ENCODE assay signal across 1 cellular context in the genomic region with DNA sequence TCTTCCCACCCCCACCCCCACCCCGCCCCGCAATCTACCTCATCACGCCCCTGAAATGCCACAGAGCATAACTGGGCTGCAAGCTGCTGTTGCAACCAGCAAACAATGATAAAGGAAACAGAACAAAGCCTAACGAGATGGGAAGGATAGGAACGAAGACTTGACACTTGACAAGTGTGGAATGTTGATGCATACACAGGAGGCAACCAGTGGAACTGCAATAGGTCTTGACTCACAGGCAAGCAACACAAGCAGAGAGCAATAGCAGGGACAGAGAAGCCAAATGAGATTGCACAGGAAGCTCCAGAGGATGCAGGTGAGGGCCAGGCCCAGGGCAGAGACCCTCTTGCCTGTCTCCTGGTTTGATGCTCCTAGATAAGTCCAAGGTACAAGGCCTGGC.
TF ChIP-seq lines count a peak whose summit lies in the region.

No MANE protein-coding gene starts in this region.

TF ChIP-seq in K562, 482 proteins besides CTCF, POLR2A, EP300 and RAD21:
- TF ChIP-seq ZNF324 (CRISPR knock-in tag; IDR thresholded peaks at IDR 0.05) (no peak), CREB1 (IDR thresholded peaks at IDR 0.05) (no peak), CREB1 (CRISPR knock-in tag; IDR thresholded peaks at IDR 0.05) (no peak), POU5F1 (IDR thresholded peaks at IDR 0.05; ENCODE audit: borderline replicate concordance, low read depth, low read length, partially characterized antibody) (no peak), ZNF830 (CRISPR knock-in tag; IDR thresholded peaks at IDR 0.05) (no peak)
- TF ChIP-seq, protein P1, sequence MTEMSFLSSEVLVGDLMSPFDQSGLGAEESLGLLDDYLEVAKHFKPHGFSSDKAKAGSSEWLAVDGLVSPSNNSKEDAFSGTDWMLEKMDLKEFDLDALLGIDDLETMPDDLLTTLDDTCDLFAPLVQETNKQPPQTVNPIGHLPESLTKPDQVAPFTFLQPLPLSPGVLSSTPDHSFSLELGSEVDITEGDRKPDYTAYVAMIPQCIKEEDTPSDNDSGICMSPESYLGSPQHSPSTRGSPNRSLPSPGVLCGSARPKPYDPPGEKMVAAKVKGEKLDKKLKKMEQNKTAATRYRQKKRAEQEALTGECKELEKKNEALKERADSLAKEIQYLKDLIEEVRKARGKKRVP (CRISPR knock-in tag; IDR thresholded peaks at IDR 0.05) = no peak
